In the genomic region with DNA sequence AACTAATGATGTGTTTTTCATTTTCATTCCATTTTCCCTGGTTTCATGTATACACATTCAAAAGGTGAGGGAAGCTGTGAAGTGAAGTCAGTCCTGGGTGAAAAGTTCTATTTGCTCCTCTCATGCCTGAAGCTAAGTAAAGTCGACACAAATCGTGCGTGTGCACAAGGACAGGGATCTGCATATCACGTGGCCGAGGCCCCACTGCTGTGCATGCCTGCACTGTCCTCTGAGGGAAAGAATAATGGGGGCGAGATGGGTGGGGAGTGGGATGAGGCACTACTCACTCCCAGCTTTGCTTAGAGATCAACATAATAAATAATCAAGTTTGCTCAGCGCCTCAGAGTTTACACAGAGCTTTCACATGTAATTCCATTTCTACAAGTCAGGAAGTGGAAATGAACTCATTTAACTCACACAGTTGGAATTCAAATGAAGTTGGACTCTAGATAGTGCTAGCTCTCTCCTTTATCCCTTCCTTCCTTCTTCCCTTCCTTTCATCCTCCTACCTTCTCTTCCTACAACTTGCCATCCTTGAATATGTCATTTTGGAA, we compare ENCODE assay signal across 2 cellular contexts.
A peak's percentile ranks its signal among the peaks of the same experiment; 100 is the strongest.
TF ChIP-seq lines count a peak whose summit lies in the region.

No MANE protein-coding gene starts in this region.

TF ChIP-seq in HepG2, 621 proteins besides CTCF, POLR2A, EP300 and RAD21:
- TF ChIP-seq MTA1 (CRISPR knock-in tag; IDR thresholded peaks at IDR 0.05; ENCODE audit: borderline replicate concordance) (no peak), ZC3H13 (CRISPR knock-in tag; IDR thresholded peaks at IDR 0.05) (no peak), NFYB (CRISPR knock-in tag; IDR thresholded peaks at IDR 0.05) (no peak), HHEX (CRISPR knock-in tag; IDR thresholded peaks at IDR 0.05) (no peak), CENPT (CRISPR knock-in tag; IDR thresholded peaks at IDR 0.05; ENCODE audit: low read depth) (no peak)
- TF ChIP-seq, protein P1, sequence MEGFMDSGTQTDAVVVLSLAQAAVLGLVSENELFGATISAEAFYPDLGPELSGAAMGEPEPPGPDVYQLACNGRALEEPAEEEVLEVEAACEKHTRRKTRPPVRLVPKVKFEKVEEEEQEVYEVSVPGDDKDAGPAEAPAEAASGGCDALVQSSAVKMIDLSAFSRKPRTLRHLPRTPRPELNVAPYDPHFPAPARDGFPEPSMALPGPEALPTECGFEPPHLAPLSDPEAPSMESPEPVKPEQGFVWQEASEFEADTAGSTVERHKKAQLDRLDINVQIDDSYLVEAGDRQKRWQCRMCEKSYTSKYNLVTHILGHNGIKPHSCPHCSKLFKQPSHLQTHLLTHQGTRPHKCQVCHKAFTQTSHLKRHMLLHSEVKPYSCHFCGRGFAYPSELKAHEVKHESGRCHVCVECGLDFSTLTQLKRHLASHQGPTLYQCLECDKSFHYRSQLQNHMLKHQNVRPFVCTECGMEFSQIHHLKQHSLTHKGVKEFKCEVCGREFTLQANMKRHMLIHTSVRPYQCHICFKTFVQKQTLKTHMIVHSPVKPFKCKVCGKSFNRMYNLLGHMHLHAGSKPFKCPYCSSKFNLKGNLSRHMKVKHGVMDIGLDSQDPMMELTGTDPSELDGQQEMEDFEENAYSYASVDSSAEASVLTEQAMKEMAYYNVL (CRISPR knock-in tag; IDR thresholded peaks at IDR 0.05; ENCODE audit: borderline replicate concordance), result no peak
- TF ChIP-seq, protein P2, sequence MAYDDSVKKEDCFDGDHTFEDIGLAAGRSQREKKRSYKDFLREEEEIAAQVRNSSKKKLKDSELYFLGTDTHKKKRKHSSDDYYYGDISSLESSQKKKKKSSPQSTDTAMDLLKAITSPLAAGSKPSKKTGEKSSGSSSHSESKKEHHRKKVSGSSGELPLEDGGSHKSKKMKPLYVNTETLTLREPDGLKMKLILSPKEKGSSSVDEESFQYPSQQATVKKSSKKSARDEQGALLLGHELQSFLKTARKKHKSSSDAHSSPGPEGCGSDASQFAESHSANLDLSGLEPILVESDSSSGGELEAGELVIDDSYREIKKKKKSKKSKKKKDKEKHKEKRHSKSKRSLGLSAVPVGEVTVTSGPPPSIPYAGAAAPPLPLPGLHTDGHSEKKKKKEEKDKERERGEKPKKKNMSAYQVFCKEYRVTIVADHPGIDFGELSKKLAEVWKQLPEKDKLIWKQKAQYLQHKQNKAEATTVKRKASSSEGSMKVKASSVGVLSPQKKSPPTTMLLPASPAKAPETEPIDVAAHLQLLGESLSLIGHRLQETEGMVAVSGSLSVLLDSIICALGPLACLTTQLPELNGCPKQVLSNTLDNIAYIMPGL (CRISPR knock-in tag; IDR thresholded peaks at IDR 0.05; ENCODE audit: borderline replicate concordance in 1 of 2, low read depth in 1 of 2), result no peak
- TF ChIP-seq, protein P3, sequence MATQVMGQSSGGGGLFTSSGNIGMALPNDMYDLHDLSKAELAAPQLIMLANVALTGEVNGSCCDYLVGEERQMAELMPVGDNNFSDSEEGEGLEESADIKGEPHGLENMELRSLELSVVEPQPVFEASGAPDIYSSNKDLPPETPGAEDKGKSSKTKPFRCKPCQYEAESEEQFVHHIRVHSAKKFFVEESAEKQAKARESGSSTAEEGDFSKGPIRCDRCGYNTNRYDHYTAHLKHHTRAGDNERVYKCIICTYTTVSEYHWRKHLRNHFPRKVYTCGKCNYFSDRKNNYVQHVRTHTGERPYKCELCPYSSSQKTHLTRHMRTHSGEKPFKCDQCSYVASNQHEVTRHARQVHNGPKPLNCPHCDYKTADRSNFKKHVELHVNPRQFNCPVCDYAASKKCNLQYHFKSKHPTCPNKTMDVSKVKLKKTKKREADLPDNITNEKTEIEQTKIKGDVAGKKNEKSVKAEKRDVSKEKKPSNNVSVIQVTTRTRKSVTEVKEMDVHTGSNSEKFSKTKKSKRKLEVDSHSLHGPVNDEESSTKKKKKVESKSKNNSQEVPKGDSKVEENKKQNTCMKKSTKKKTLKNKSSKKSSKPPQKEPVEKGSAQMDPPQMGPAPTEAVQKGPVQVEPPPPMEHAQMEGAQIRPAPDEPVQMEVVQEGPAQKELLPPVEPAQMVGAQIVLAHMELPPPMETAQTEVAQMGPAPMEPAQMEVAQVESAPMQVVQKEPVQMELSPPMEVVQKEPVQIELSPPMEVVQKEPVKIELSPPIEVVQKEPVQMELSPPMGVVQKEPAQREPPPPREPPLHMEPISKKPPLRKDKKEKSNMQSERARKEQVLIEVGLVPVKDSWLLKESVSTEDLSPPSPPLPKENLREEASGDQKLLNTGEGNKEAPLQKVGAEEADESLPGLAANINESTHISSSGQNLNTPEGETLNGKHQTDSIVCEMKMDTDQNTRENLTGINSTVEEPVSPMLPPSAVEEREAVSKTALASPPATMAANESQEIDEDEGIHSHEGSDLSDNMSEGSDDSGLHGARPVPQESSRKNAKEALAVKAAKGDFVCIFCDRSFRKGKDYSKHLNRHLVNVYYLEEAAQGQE (IDR thresholded peaks at IDR 0.05; ENCODE audit: borderline replicate concordance in 1 of 2, low read depth in 1 of 2, low read length in 2 of 2), result no peak

TF ChIP-seq in H1, 55 proteins besides CTCF, POLR2A, EP300 and RAD21:
- TF ChIP-seq PHF8 (conservative IDR thresholded peaks at IDR 0.05; ENCODE audit: low read depth, low read length) (no peak), CREB1 (IDR thresholded peaks at IDR 0.05) (no peak), MAFK (IDR thresholded peaks at IDR 0.05; ENCODE audit: low read depth, low read length) (no peak), SAP30 (IDR thresholded peaks at IDR 0.05; ENCODE audit: insufficient read depth, insufficient replicate concordance, low read length) (no peak)
- TF ChIP-seq, protein P4, sequence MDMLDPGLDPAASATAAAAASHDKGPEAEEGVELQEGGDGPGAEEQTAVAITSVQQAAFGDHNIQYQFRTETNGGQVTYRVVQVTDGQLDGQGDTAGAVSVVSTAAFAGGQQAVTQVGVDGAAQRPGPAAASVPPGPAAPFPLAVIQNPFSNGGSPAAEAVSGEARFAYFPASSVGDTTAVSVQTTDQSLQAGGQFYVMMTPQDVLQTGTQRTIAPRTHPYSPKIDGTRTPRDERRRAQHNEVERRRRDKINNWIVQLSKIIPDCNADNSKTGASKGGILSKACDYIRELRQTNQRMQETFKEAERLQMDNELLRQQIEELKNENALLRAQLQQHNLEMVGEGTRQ (IDR thresholded peaks at IDR 0.05; ENCODE audit: low read length), result 0 out of 2 replicates have a peak, but pooled peaks have one; percentile 25
TF ChIP-seq in H1: peak in this region for 1.
